Comparison of ENCODE assay signal across 8 cellular contexts in the genomic region with DNA sequence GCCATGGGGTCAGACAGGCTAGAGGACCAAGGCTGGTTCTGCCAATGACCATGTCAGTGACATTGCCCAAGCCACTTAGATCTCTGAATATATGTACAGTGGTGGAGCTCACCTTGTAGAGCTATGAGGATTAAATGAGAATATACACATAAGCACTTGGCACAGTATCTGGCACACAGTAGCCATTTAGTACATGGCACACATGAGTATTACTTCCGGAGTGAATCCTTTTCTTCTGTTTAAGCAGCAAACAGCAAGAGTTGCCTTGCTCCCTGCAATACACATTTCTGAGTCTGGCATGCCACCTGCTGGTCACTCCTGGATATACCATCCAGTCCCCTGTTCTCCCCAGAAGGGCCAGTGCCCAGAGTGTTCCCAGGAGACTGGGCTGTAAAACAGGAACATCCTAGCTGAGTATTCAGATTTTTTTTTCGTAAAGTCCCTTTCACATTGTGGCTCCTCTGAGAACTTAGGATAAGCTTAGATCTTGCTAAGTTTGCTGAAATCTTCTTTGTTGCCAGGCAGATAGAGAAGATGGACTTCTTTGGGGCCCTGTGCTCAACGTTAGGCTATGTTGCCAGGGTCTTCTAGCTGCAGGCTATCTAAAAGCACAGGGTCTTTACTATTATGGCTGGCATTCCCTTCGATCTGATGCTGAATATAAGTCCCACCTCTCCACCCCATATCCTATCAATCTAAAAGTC.
A peak's percentile ranks its signal among the peaks of the same experiment; 100 is the strongest.
DNase-seq lines count a peak whose midpoint lies in the region; ATAC-seq and TF ChIP-seq lines count a peak whose summit lies in the region.

No MANE protein-coding gene starts in this region.

- peaks cover 12 to 38% (median 20%) of the 10 kb centered on the region in 5 donors for H3K27me3 Mint-ChIP-seq in naive thymus-derived CD8-positive, alpha-beta T cell

- 26% methylated on average over 4 of the region's 4 CpGs for WGBS in esophagus muscularis mucosa

- TF ChIP-seq EP300 in esophagus muscularis mucosa (IDR thresholded peaks at IDR 0.05), result no peak

- no peak overlapping the region for H3K27ac ChIP-seq in esophagus muscularis mucosa (replicated peaks in 1 of 4)

- peaks cover 0 to 4% (median 0%) of the 10 kb centered on the region in 4 donors for H3K4me1 Mint-ChIP-seq in naive thymus-derived CD8-positive, alpha-beta T cell

- DNase-seq in DMS53 treated with DMSO at 0.1 percent for 48 hours (lab: John Stamatoyannopoulos, UW; ENCODE audit: unreplicated experiment) (peak; percentile 39), HS-5 (ENCODE audit: low read depth) (peak; percentile 61), NT2/D1 (ENCODE audit: low read depth, low spot score) (peak; percentile 80), activated T-cell treated with anti-CD3 and anti-CD28 coated beads for 1 hour (ENCODE audit: low read depth) (peak; percentile 46), esophagus muscularis mucosa (ENCODE audit: extremely low spot score) (peak; percentile 93)
- peak; percentile 22 to 77 (median 46) for DNase-seq in naive thymus-derived CD8-positive, alpha-beta T cell

- intact Hi-C loops in esophagus muscularis mucosa (cut with DNase I), result loop anchor here (1.0 to 10.0 kb wide), 3 partner anchors 190 to 454 kb away; no protein-coding TSS in a partner anchor

- peaks cover 3% of the 10 kb centered on the region for H3K4me1 ChIP-seq in NT2/D1 (ENCODE audit: insufficient read depth, insufficient read length)
- peaks cover 4 to 18% (median 12%) of the 10 kb centered on the region in 4 donors for H3K4me1 ChIP-seq in esophagus muscularis mucosa

- peak; percentile 98 for ATAC-seq in GM21447 (IDR thresholded peaks at IDR 0.05; ENCODE audit: unreplicated experiment)
- peak; percentile 71 to 76 for ATAC-seq in naive thymus-derived CD8-positive, alpha-beta T cell

- TF ChIP-seq POLR2A in esophagus muscularis mucosa (IDR thresholded peaks at IDR 0.05; ENCODE audit: low read depth), result no peak

- H3K4me3 ChIP-seq in NT2/D1 (ENCODE audit: insufficient read length, low read depth) (no peak overlapping the region), esophagus muscularis mucosa (no peak overlapping the region)

- H3K36me3 ChIP-seq in NT2/D1 (ENCODE audit: insufficient read depth, insufficient read length, low read length) (no peaks in the 10 kb centered on the region), esophagus muscularis mucosa (no peaks in the 10 kb centered on the region)

- no peak overlapping the region for H3K27ac Mint-ChIP-seq in naive thymus-derived CD8-positive, alpha-beta T cell

- no peak overlapping the region for H3K9ac ChIP-seq in NT2/D1 (ENCODE audit: insufficient read length, low read depth)

- peaks cover 0 to 3% (median 0%) of the 10 kb centered on the region in 9 donors for H3K9me3 Mint-ChIP-seq in naive thymus-derived CD8-positive, alpha-beta T cell

- peak; percentile 85 to 95 (median 88) for TF ChIP-seq CTCF in esophagus muscularis mucosa (IDR thresholded peaks at IDR 0.05)
- peak; percentile 50 for TF ChIP-seq CTCF in subcutaneous adipose tissue (IDR thresholded peaks at IDR 0.05; ENCODE audit: low read depth)

- no peaks in the 10 kb centered on the region for H3K9me3 ChIP-seq in NT2/D1 (ENCODE audit: insufficient read depth, low read length)
- H3K9me3 ChIP-seq in esophagus muscularis mucosa, result no peaks in the 10 kb centered on the region

- no peaks in the 10 kb centered on the region for H3K36me3 Mint-ChIP-seq in naive thymus-derived CD8-positive, alpha-beta T cell

- POLR2A ChIA-PET in naive thymus-derived CD8-positive, alpha-beta T cell (lab: Charles Lee), result no interaction called here

- H3K4me3 Mint-ChIP-seq in naive thymus-derived CD8-positive, alpha-beta T cell, result no peak overlapping the region

- no peaks in the 10 kb centered on the region for H3K27me3 ChIP-seq in NT2/D1 (ENCODE audit: insufficient read depth, insufficient read length)
- H3K27me3 ChIP-seq in esophagus muscularis mucosa, result no peaks in the 10 kb centered on the region

Comparison
In these comparisons a context has a peak if more than half of its experiments do, and no peak if none do; other contexts are left out.
1. DNase-seq: peak in every context shown above with its lines; median percentile 93 in esophagus muscularis mucosa; 80 in NT2/D1; 61 in HS-5; 46 in naive thymus-derived CD8-positive, alpha-beta T cell; 46 in activated T-cell treated with anti-CD3 and anti-CD28 coated beads for 1 hour; 39 in DMS53 treated with DMSO at 0.1 percent for 48 hours.